Comparison of ENCODE assay signal across 18 cellular contexts in the genomic region with DNA sequence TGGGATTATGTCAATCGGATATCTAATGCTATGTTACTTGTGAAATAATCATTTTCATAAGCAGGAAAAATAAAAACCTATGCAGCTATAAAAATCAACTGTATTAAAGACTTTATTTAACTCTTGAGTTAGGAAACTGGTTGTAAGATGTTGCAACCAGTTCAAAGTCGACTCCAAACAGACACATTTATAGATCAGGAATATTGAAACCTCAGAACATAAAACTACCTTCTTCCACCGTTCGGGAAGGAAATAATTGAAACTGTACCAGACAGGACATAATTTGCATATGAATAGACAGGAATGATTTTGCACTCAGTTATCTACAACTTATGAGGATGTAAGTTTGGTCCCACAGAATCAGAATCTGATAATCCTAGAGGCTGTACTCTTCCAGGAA.
DNase-seq lines count a peak whose midpoint lies in the region; ATAC-seq, FAIRE-seq and TF ChIP-seq lines count a peak whose summit lies in the region.
"Had no signal": no experiment of that assay in that cellular context is flagged by ENCODE, and none has a peak within 500 bp of the region (broad histone marks: within the 10 kb centered on the region; RNA-seq: fewer than 3 reads in every experiment).

No MANE protein-coding gene starts in this region.

- POLR2A ChIA-PET in OCI-LY7 (lab: Charles Lee) = no interaction called here

- H4K20me1 ChIP-seq in OCI-LY7 (ENCODE audit: insufficient read depth, low read length) = no peaks in the 10 kb centered on the region

- no peak overlapping the region for H2AFZ ChIP-seq in OCI-LY7 (ENCODE audit: low read length)
- H2AFZ ChIP-seq: GM23248 had no signal

- H3K79me2 ChIP-seq in OCI-LY7 (ENCODE audit: insufficient read depth, low read depth, low read length) = no peaks in the 10 kb centered on the region

- intact Hi-C loops in left colon (cut with DNase I, micrococcal nuclease) = no loop called here
- intact Hi-C loops in mucosa of descending colon (cut with DNase I, micrococcal nuclease) = no loop called here
- intact Hi-C loops in OCI-LY7 (cut with micrococcal nuclease; ENCODE audit: unreplicated experiment) = no loop called here

- TF ChIP-seq POLR2A in GM12892 (IDR thresholded peaks at IDR 0.05; ENCODE audit: low read depth, low read length) = no peak

- H3K4me2 ChIP-seq in OCI-LY7 (ENCODE audit: low read length) = no peak overlapping the region

- TF ChIP-seq CTCF in mucosa of descending colon (IDR thresholded peaks at IDR 0.05) (no peak), OCI-LY7 (conservative IDR thresholded peaks at IDR 0.05; ENCODE audit: low read length) (no peak)

- DNase-seq in left colon (no peak), mucosa of descending colon (no peak), OCI-LY7 (ENCODE audit: low spot score) (no peak), GM12892 (ENCODE audit: insufficient read length) (no peak), NCI-H82 (lab: John Stamatoyannopoulos, UW) (no peak)
- DNase-seq: C1 segment of cervical spinal cord; Calu3; CD4-positive, alpha-beta memory T cell; COR-L47; DMS53; DMS79 treated with DMSO at 0.1 percent for 48 hours; GF-D8; GM23248; H9 had no signal

- H3K27ac ChIP-seq in OCI-LY7 (ENCODE audit: low read depth, low read length, poor library complexity, severe bottlenecking) = no peak overlapping the region
- H3K27ac ChIP-seq: GM23248 had no signal

- BruUV-seq in OCI-LY7 (replicated peaks; lab: Mats Ljungman, UMichigan) = no TSS peak

- CTCF ChIA-PET in OCI-LY7 (lab: Charles Lee; ENCODE audit: unreplicated experiment) = no interaction called here

- H3K9me3 ChIP-seq in mucosa of descending colon (no peaks in the 10 kb centered on the region), OCI-LY7 (ENCODE audit: low read length) (no peaks in the 10 kb centered on the region)

- no peak overlapping the region for H3K4me3 ChIP-seq in mucosa of descending colon
- no peak overlapping the region for H3K4me3 ChIP-seq in OCI-LY7 (ENCODE audit: low read depth, low read length, poor library complexity, severe bottlenecking)
- H3K4me3 ChIP-seq: GM23248 had no signal

- ATAC-seq in left colon = peak; percentile 70
- peak; percentile 75 for ATAC-seq in mucosa of descending colon
- ATAC-seq: HCT116 had no signal

- H3K36me3 ChIP-seq in mucosa of descending colon (ENCODE audit: low read depth) (no peaks in the 10 kb centered on the region), OCI-LY7 (ENCODE audit: insufficient read depth, low read length) (no peaks in the 10 kb centered on the region)

- H3K4me1 ChIP-seq in mucosa of descending colon (ENCODE audit: low read depth) (no peaks in the 10 kb centered on the region), OCI-LY7 (ENCODE audit: insufficient read depth, low read length, poor library complexity, severe bottlenecking) (no peaks in the 10 kb centered on the region)

- H3K9me2 ChIP-seq in OCI-LY7 (ENCODE audit: insufficient read depth, low read length) = no peaks in the 10 kb centered on the region

- FAIRE-seq in colon (lab: Jason Lieb, UNC) (peak; percentile 49), GM12892 (lab: Jason Lieb, UNC) (no peak)
- FAIRE-seq: GM12891, GM19239 had no signal
